Comparison of ENCODE assay signal across 8 cellular contexts in genomic region chr11:10405858-10406592, GRCh38. TPM values are rescaled to one million over a fixed set of nuclear protein-coding genes. Genes with fewer than 3 reads are reported as not detected.
DNase-seq lines count a peak whose midpoint lies in the region; ATAC-seq and TF ChIP-seq lines count a peak whose summit lies in the region.

No MANE protein-coding gene starts in this region.

- H3K27ac ChIP-seq in SK-N-SH (ENCODE audit: low read depth in 2 of 2, low read length in 1 of 2) (peak overlapping the region; percentile 59 to 83), gastrocnemius medialis (peak overlapping the region; percentile 77 to 95 (median 89))

- no peaks in the 10 kb centered on the region for H4K20me1 ChIP-seq in SK-N-SH (ENCODE audit: insufficient read depth)

- POLR2A ChIA-PET in SK-N-SH (lab: Yijun Ruan, JAX), result interaction anchor here (0.6 to 1.2 kb wide), 7 partner anchors 50 to 945 kb away, joined by 3 to 5 read pairs (median 4); partner anchors contain the start of genes ADM, AMPD3, RNF141 and ZNF143

- H3K79me2 ChIP-seq in SK-N-SH (ENCODE audit: insufficient read depth), result no peaks in the 10 kb centered on the region

- intact Hi-C loops in gastrocnemius medialis (cut with DNase I; ENCODE audit: low total_unique reads), result loop anchor here (1.0 to 5.0 kb wide), 4 partner anchors 196 to 648 kb away; no protein-coding TSS in a partner anchor

- H3K27me3 ChIP-seq in SK-N-SH (ENCODE audit: insufficient read depth) (no peaks in the 10 kb centered on the region), gastrocnemius medialis (no peaks in the 10 kb centered on the region)

- TF ChIP-seq CTCF in AG10803 (conservative IDR thresholded peaks at IDR 0.05; ENCODE audit: low read length), result peak; percentile 81
- TF ChIP-seq CTCF in SK-N-SH (IDR thresholded peaks at IDR 0.05), result peak; percentile 82
- peak; percentile 72 for TF ChIP-seq CTCF in astrocyte of the cerebellum (IDR thresholded peaks at IDR 0.05; ENCODE audit: low read depth, low read length, missing control alignments)
- peak; percentile 56 to 81 (median 71) for TF ChIP-seq CTCF in gastrocnemius medialis (IDR thresholded peaks at IDR 0.05 in 4 of 5, conservative IDR thresholded peaks at IDR 0.05 in 1 of 5)

- H3F3A ChIP-seq in SK-N-SH (replicated peaks; ENCODE audit: insufficient read depth), result peaks cover 12% of the 10 kb centered on the region

- TF ChIP-seq RAD21 in SK-N-SH (IDR thresholded peaks at IDR 0.05; ENCODE audit: low read length), result peak; percentile 96

- CTCF ChIA-PET in SK-N-SH (lab: Yijun Ruan, JAX), result interaction anchor here (0.6 to 3.8 kb wide), 77 partner anchors 8 to 648 kb away, joined by 3 to 58 read pairs (median 4); partner anchors contain the start of genes ADM, AMPD3 and RNF141

- H3K4me1 ChIP-seq in SK-N-SH (ENCODE audit: control insufficient read depth in 1 of 2, insufficient read depth in 2 of 2, low read depth in 1 of 2, low read length in 1 of 2) (peaks cover 36 to 42% of the 10 kb centered on the region in 2 experiments; a peak in 3 of 4 replicates), gastrocnemius medialis (peaks cover 55 to 56% of the 10 kb centered on the region in 2 donors)

- H2AFZ ChIP-seq in SK-N-SH (ENCODE audit: low read depth), result peak overlapping the region; percentile 54; the same call in 1 of the 2 replicates

- no peak overlapping the region for H3K4me2 ChIP-seq in SK-N-SH

- peak in 1 of 2 experiments; percentile 88; a peak in 2 of 4 replicates for TF ChIP-seq EP300 in SK-N-SH (IDR thresholded peaks at IDR 0.05; ENCODE audit: borderline replicate concordance in 1 of 2, low read depth in 1 of 2, low read length in 1 of 2)

- no peaks in the 10 kb centered on the region for H3K9me2 ChIP-seq in SK-N-SH

- DNase-seq in AG10803 (ENCODE audit: low read depth) (peak; percentile 88), NCI-H128 (lab: John Stamatoyannopoulos, UW; ENCODE audit: unreplicated experiment) (peak; percentile 64), SK-N-SH (peak; percentile 77), astrocyte of the cerebellum (ENCODE audit: low read depth) (peak; percentile 79), hypothalamus (lab: John Stamatoyannopoulos, UW) (peak in 38 of 51 donors; percentile 18 to 82 (median 54)), gastrocnemius medialis (peak; percentile 80 to 82)

- peak; percentile 48 for ATAC-seq in GM19351 (IDR thresholded peaks at IDR 0.05; ENCODE audit: unreplicated experiment)
- ATAC-seq in gastrocnemius medialis, result peak; percentile 33 to 62
- no peak for ATAC-seq in GM18520 (IDR thresholded peaks at IDR 0.05; ENCODE audit: unreplicated experiment)

- no peak for TF ChIP-seq POLR2A in gastrocnemius medialis (IDR thresholded peaks at IDR 0.05)

- H3K4me3 ChIP-seq in AG10803 (ENCODE audit: low read length), result no peak overlapping the region
- H3K4me3 ChIP-seq in SK-N-SH (ENCODE audit: low read depth in 2 of 2, low read length in 1 of 2), result peak overlapping the region in 1 of 2 experiments; percentile 18; a peak in 1 of 4 replicates
- no peak overlapping the region for H3K4me3 ChIP-seq in astrocyte of the cerebellum (ENCODE audit: low read depth, low read length)
- no peak overlapping the region for H3K4me3 ChIP-seq in gastrocnemius medialis

- WGBS in SK-N-SH (ENCODE audit: low lambda C conversion rate), result 23% methylated on average over 6 of the region's 6 CpGs

- no peaks in the 10 kb centered on the region for H3K9me3 ChIP-seq in SK-N-SH
- H3K9me3 ChIP-seq in gastrocnemius medialis, result no peaks in the 10 kb centered on the region

- in situ Hi-C loops in astrocyte of the cerebellum (cut with HindIII; ENCODE audit: low sequenced_read_pairs) (no loop called here), gastrocnemius medialis (cut with MboI; ENCODE audit: low sequenced_read_pairs in 4 of 4) (loop anchor here (5.0 to 10.0 kb wide), 4 partner anchors 249 to 331 kb away; no protein-coding TSS in a partner anchor)

- H3K9ac ChIP-seq in SK-N-SH, result no peak overlapping the region

- H3K36me3 ChIP-seq in SK-N-SH (replicated peaks in 1 of 2; ENCODE audit: control insufficient read depth in 1 of 2, insufficient read depth in 2 of 2, low read length in 1 of 2), result no peaks in the 10 kb centered on the region
- no peaks in the 10 kb centered on the region for H3K36me3 ChIP-seq in gastrocnemius medialis

TF ChIP-seq in SK-N-SH, 30 proteins besides CTCF, POLR2A, EP300 and RAD21 (continues in another document):
- TF ChIP-seq NRF1 (IDR thresholded peaks at IDR 0.05; ENCODE audit: low read depth, low read length) (peak; percentile 17; the same call in 1 of the 2 replicates), RCOR1 (IDR thresholded peaks at IDR 0.05; ENCODE audit: low read length) (peak; percentile 84), RFX5 (IDR thresholded peaks at IDR 0.05; ENCODE audit: low read length) (0 out of 2 replicates have a peak, but pooled peaks have one; percentile 44), GATA2 (CRISPR knock-in tag; IDR thresholded peaks at IDR 0.05) (peak; percentile 48; the same call in 1 of the 2 replicates), MAX (IDR thresholded peaks at IDR 0.05; ENCODE audit: low read depth) (no peak), NFIC (IDR thresholded peaks at IDR 0.05; ENCODE audit: borderline replicate concordance) (no peak), CHD2 (IDR thresholded peaks at IDR 0.05; ENCODE audit: low read length, partially characterized antibody) (peak; percentile 87), MXI1 (IDR thresholded peaks at IDR 0.05; ENCODE audit: low read depth, low read length) (peak; percentile 74; the same call in 1 of the 2 replicates), MEF2A (IDR thresholded peaks at IDR 0.05; ENCODE audit: borderline replicate concordance, low read depth) (no peak), JUND (IDR thresholded peaks at IDR 0.05) (no peak), RXRA (IDR thresholded peaks at IDR 0.05; ENCODE audit: borderline replicate concordance, low read depth) (no peak), ELF1 (IDR thresholded peaks at IDR 0.05) (no peak), TCF12 (IDR thresholded peaks at IDR 0.05) (peak; percentile 49; the same call in 1 of the 2 replicates)
- TF ChIP-seq, protein P1, sequence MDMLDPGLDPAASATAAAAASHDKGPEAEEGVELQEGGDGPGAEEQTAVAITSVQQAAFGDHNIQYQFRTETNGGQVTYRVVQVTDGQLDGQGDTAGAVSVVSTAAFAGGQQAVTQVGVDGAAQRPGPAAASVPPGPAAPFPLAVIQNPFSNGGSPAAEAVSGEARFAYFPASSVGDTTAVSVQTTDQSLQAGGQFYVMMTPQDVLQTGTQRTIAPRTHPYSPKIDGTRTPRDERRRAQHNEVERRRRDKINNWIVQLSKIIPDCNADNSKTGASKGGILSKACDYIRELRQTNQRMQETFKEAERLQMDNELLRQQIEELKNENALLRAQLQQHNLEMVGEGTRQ (IDR thresholded peaks at IDR 0.05; ENCODE audit: borderline replicate concordance, low read depth, low read length), result no peak
- TF ChIP-seq, protein P2, sequence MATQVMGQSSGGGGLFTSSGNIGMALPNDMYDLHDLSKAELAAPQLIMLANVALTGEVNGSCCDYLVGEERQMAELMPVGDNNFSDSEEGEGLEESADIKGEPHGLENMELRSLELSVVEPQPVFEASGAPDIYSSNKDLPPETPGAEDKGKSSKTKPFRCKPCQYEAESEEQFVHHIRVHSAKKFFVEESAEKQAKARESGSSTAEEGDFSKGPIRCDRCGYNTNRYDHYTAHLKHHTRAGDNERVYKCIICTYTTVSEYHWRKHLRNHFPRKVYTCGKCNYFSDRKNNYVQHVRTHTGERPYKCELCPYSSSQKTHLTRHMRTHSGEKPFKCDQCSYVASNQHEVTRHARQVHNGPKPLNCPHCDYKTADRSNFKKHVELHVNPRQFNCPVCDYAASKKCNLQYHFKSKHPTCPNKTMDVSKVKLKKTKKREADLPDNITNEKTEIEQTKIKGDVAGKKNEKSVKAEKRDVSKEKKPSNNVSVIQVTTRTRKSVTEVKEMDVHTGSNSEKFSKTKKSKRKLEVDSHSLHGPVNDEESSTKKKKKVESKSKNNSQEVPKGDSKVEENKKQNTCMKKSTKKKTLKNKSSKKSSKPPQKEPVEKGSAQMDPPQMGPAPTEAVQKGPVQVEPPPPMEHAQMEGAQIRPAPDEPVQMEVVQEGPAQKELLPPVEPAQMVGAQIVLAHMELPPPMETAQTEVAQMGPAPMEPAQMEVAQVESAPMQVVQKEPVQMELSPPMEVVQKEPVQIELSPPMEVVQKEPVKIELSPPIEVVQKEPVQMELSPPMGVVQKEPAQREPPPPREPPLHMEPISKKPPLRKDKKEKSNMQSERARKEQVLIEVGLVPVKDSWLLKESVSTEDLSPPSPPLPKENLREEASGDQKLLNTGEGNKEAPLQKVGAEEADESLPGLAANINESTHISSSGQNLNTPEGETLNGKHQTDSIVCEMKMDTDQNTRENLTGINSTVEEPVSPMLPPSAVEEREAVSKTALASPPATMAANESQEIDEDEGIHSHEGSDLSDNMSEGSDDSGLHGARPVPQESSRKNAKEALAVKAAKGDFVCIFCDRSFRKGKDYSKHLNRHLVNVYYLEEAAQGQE (IDR thresholded peaks at IDR 0.05; ENCODE audit: low read depth, low read length), result no peak
- TF ChIP-seq, protein P3, sequence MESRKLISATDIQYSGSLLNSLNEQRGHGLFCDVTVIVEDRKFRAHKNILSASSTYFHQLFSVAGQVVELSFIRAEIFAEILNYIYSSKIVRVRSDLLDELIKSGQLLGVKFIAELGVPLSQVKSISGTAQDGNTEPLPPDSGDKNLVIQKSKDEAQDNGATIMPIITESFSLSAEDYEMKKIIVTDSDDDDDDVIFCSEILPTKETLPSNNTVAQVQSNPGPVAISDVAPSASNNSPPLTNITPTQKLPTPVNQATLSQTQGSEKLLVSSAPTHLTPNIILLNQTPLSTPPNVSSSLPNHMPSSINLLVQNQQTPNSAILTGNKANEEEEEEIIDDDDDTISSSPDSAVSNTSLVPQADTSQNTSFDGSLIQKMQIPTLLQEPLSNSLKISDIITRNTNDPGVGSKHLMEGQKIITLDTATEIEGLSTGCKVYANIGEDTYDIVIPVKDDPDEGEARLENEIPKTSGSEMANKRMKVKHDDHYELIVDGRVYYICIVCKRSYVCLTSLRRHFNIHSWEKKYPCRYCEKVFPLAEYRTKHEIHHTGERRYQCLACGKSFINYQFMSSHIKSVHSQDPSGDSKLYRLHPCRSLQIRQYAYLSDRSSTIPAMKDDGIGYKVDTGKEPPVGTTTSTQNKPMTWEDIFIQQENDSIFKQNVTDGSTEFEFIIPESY (IDR thresholded peaks at IDR 0.05; ENCODE audit: borderline replicate concordance, low read depth), result no peak

RNA-seq across cellular contexts. Expression of gene AMPD3, which starts 49.0 kb away (rescaled TPM):
- polyA plus RNA-seq in SK-N-SH (2012; rRNA removed), result 1.7 and 2.1 TPM in 2 replicates
- 1.1 and 1.6 TPM in 2 replicates for polyA plus RNA-seq in SK-N-SH (2012; cell fraction: cytosol; rRNA removed)
- polyA plus RNA-seq in SK-N-SH (2012; cell fraction: nucleus; rRNA removed), result 4.1 and 4.6 TPM in 2 replicates
- total RNA-seq in gastrocnemius medialis, result 100 to 1,000 TPM; 104 to 185 (median 112) TPM
